In genomic region chr4:68348577-68348976, GRCh38 we compare ENCODE assay signal across 8 cellular contexts. TPM values are rescaled to one million over a fixed set of nuclear protein-coding genes. Genes with fewer than 3 reads are reported as not detected.
DNase-seq lines count a peak whose midpoint lies in the region; FAIRE-seq and TF ChIP-seq lines count a peak whose summit lies in the region.

No MANE protein-coding gene starts in this region.

- H3K27me3 ChIP-seq in DOHH2 (ENCODE audit: control insufficient read depth, low read length) (no peaks in the 10 kb centered on the region), endodermal cell (ENCODE audit: control insufficient read depth, insufficient read depth, low read length, poor library complexity, severe bottlenecking) (no peaks in the 10 kb centered on the region), ovary (no peaks in the 10 kb centered on the region)

- H3K9me2 ChIP-seq in DOHH2 (replicated peaks; ENCODE audit: control insufficient read depth, low read length) = no peaks in the 10 kb centered on the region

- H3K4me3 ChIP-seq in DOHH2 (ENCODE audit: low read length) (peak overlapping the region; percentile 98), endodermal cell (ENCODE audit: low read length) (peak overlapping the region; percentile 95), ovary (peak overlapping the region; percentile 95)

- peaks cover 28% of the 10 kb centered on the region for H3K36me3 Mint-ChIP-seq in endodermal cell (ENCODE audit: low read depth)

- TF ChIP-seq EP300 in ovary (IDR thresholded peaks at IDR 0.05) = no peak

- peaks cover 34% of the 10 kb centered on the region for H4K20me1 ChIP-seq in DOHH2 (ENCODE audit: control insufficient read depth, insufficient read depth, low read depth, low read length)

- WGBS in endodermal cell (ENCODE audit: insufficient coverage in 1 of 2, insufficient read length in 1 of 2), 2 experiments = 0% methylated on average over 4 of the region's 4 CpGs; no CpG with 5 or more reads in 1 of the 2 experiments
- WGBS in ovary, 3 donors = 0 to 3% (median 2%) methylated on average over 4 of the region's 4 CpGs

- peak overlapping the region; percentile 95 for H3K4me2 ChIP-seq in DOHH2 (ENCODE audit: low read length)

- in situ Hi-C loops in ACHN (cut with HindIII; ENCODE audit: low pct_ligation_motif_present, low pct_unique_long_range_greater_than_20kb, low sequenced_read_pairs) = no loop called here

- H3K4me3 Mint-ChIP-seq in endodermal cell = peak overlapping the region; percentile 82

- no peaks in the 10 kb centered on the region for H3F3A ChIP-seq in DOHH2 (ENCODE audit: control insufficient read depth, insufficient read depth)

- H3K4me1 Mint-ChIP-seq in endodermal cell = peaks cover 21% of the 10 kb centered on the region

- H3K27ac ChIP-seq in DOHH2 (ENCODE audit: low read depth, low read length) = peak overlapping the region; percentile 72
- H3K27ac ChIP-seq in endodermal cell (ENCODE audit: low read depth, low read length) = peak overlapping the region; percentile 99
- H3K27ac ChIP-seq in ovary = peak overlapping the region; percentile 80 to 94

- intact Hi-C loops in ovary (cut with DNase I) = no loop called here

- H3K36me3 ChIP-seq in DOHH2 (ENCODE audit: control insufficient read depth, low read length) = peaks cover 37% of the 10 kb centered on the region
- H3K36me3 ChIP-seq in endodermal cell (ENCODE audit: control insufficient read depth, insufficient read depth, low read length) = peaks cover 29% of the 10 kb centered on the region
- no peaks in the 10 kb centered on the region for H3K36me3 ChIP-seq in ovary

- TF ChIP-seq CTCF in DOHH2 (IDR thresholded peaks at IDR 0.05; ENCODE audit: low read depth, low read length, poor library complexity, severe bottlenecking) (no peak), endodermal cell (conservative IDR thresholded peaks at IDR 0.05) (no peak), ovary (IDR thresholded peaks at IDR 0.05) (no peak)

- peaks cover 63% of the 10 kb centered on the region for H3K79me2 ChIP-seq in DOHH2 (ENCODE audit: control insufficient read depth, low read length)

- H3K9me3 ChIP-seq in DOHH2 (ENCODE audit: control insufficient read depth, insufficient read depth, low read length) = no peaks in the 10 kb centered on the region
- H3K9me3 ChIP-seq in endodermal cell (ENCODE audit: control insufficient read depth, low read length) = no peaks in the 10 kb centered on the region
- H3K9me3 ChIP-seq in ovary = no peaks in the 10 kb centered on the region

- peak overlapping the region; percentile 99 for H3K9ac ChIP-seq in endodermal cell (ENCODE audit: extremely low read depth, low read length, poor library complexity, severe bottlenecking)

- peak; percentile 13 for DNase-seq in NCI-H69 (lab: John Stamatoyannopoulos, UW)
- no peak for DNase-seq in endodermal cell
- no peak for DNase-seq in ovary
- no peak for DNase-seq in medulla oblongata (ENCODE audit: extremely low spot score)
- no peak for DNase-seq in dedifferentiated amniotic fluid mesenchymal stem cell (ENCODE audit: extremely low spot score)
- no peak for DNase-seq in frontal cortex (ENCODE audit: low spot score in 2 of 2)
- no peak for DNase-seq in ACHN

- H3K27me3 Mint-ChIP-seq in endodermal cell (ENCODE audit: insufficient read depth) = no peaks in the 10 kb centered on the region

- no peak for TF ChIP-seq POLR2A in ovary (IDR thresholded peaks at IDR 0.05)

- peaks cover 2% of the 10 kb centered on the region for H3K9me3 Mint-ChIP-seq in endodermal cell

- H3K4me1 ChIP-seq in DOHH2 (ENCODE audit: control insufficient read depth, low read length) = peaks cover 29% of the 10 kb centered on the region
- peaks cover 5% of the 10 kb centered on the region for H3K4me1 ChIP-seq in endodermal cell (ENCODE audit: control insufficient read depth, insufficient read depth, low read length)
- peaks cover 10% of the 10 kb centered on the region for H3K4me1 ChIP-seq in ovary (ENCODE audit: insufficient read depth)

- H3K27ac Mint-ChIP-seq in endodermal cell = peak overlapping the region; percentile 99

- FAIRE-seq in frontal cortex (lab: Jason Lieb, UNC) = no peak

RNA-seq across cellular contexts. Expression of gene YTHDC1, which starts 1.3 kb away (rescaled TPM):
- 100 to 1,000 TPM; 170 to 184 TPM for total RNA-seq in endodermal cell
- polyA plus RNA-seq in endodermal cell (2013, experiment 1 of 2) = 95.2 TPM
- 83.8 TPM for polyA plus RNA-seq in endodermal cell (2013, experiment 2 of 2)
- 100 to 1,000 TPM in 3 of 7 donors, 10 to 100 TPM in 4; 72.1 to 116 (median 95.0) TPM for total RNA-seq in ovary
- 10 to 100 TPM; 83.8 to 86.6 TPM for polyA plus RNA-seq in ovary
- 95.0 TPM for total RNA-seq in frontal cortex
